Comparison of ENCODE assay signal across 19 cellular contexts in the genomic region with DNA sequence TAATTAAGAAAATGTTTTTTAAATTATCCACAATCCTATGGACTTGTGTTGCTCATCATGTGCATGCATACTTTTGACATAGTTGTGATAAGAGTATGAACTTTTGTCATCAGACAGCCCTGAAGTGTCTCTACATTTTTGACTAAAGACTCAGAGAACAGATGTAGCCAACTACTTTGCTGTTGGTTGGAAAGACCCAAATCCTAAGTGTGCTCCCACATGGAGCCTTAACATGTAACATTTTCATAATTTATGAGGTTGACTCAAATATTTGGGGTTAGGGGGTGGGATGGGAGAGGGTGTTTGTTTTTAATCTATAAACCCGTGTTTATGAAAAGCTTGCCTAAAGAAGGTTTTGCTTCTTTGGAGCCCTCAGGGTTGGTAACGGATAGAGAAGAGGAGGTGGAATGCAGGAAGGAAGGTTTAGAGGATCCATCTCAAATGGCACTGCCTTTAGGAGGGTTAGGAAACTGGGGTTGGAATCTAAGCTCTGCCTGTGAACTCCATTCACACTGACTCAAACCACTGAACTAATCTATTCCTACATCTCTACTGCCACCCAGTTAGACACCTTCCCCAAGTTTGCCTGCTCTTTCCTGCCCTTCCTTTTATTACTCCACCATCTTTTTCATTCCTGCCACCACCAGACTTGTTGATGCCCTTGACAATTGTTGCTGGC. TPM values are rescaled to one million over a fixed set of nuclear protein-coding genes. Genes with fewer than 3 reads are reported as not detected.
A peak's percentile ranks its signal among the peaks of the same experiment; 100 is the strongest.
DNase-seq lines count a peak whose midpoint lies in the region; ATAC-seq and TF ChIP-seq lines count a peak whose summit lies in the region.
"Had no signal": no experiment of that assay in that cellular context is flagged by ENCODE, and none has a peak within 500 bp of the region (broad histone marks: within the 10 kb centered on the region; RNA-seq: fewer than 3 reads in every experiment).

No MANE protein-coding gene starts in this region.

- intact Hi-C loops in lower lobe of right lung (cut with DNase I) = no loop called here

- DNase-seq in AG10803 (ENCODE audit: low read depth) (peak; percentile 92), M059J (ENCODE audit: low read depth) (peak; percentile 31), fibroblast of villous mesenchyme (ENCODE audit: low read depth) (peak; percentile 36), lower lobe of right lung (no peak), NCI-H446 treated with DMSO at 0.1 percent for 48 hours (lab: John Stamatoyannopoulos, UW) (no peak)
- no peak for DNase-seq in activated CD4-positive, alpha-beta memory T cell treated with anti-CD3 and anti-CD28 coated beads, Interleukin-2, amount 10 ng/mL, durations not matched to agents 7 days and 5 days
- DNase-seq: CD8-positive, alpha-beta memory T cell; glutamatergic neuron; KBM-7; mammary epithelial cell; naive thymus-derived CD8-positive, alpha-beta T cell; NCI-H1048; NCI-H2029 treated with DMSO at 0.1 percent for 48 hours; NCI-H526; SIG-M5; stimulated activated naive CD4-positive, alpha-beta T cell had no signal

- TF ChIP-seq CTCF in AG10803 (conservative IDR thresholded peaks at IDR 0.05; ENCODE audit: low read length) (0 out of 2 replicates have a peak, but pooled peaks have one; percentile 1), fibroblast of villous mesenchyme (IDR thresholded peaks at IDR 0.05; ENCODE audit: insufficient read depth, low read depth, low read length) (no peak), lower lobe of right lung (IDR thresholded peaks at IDR 0.05) (no peak)

- no peak overlapping the region for H3K27ac Mint-ChIP-seq in activated CD4-positive, alpha-beta memory T cell treated with anti-CD3 and anti-CD28 coated beads, Interleukin-2, amount 10 ng/mL, durations not matched to agents 7 days and 5 days
- H3K27ac Mint-ChIP-seq: activated T-helper 2 cell treated with anti-CD3 and anti-CD28 coated beads, Interferon-gamma antibody, Interleukin-2, Interleukin-4, amounts not matched to agents 10 μg/mL and 5 μg/mL and 100 μg/mL, durations not matched to agents 14 hours and 24 hours and 36 hours; CD8-positive, alpha-beta memory T cell; naive thymus-derived CD8-positive, alpha-beta T cell had no signal

- H3K27me3 ChIP-seq in rectal smooth muscle tissue (ENCODE audit: control insufficient read depth, insufficient read depth, low read length) (no peaks in the 10 kb centered on the region), lower lobe of right lung (ENCODE audit: low read depth) (peaks cover 18% of the 10 kb centered on the region)

- peaks cover 54% of the 10 kb centered on the region for H3K27me3 Mint-ChIP-seq in activated CD4-positive, alpha-beta memory T cell treated with anti-CD3 and anti-CD28 coated beads, Interleukin-2, amount 10 ng/mL, durations not matched to agents 7 days and 5 days

- H3K36me3 ChIP-seq in rectal smooth muscle tissue (ENCODE audit: control insufficient read depth, insufficient read depth, low read length) (no peaks in the 10 kb centered on the region), lower lobe of right lung (no peaks in the 10 kb centered on the region)

- H3K4me3 Mint-ChIP-seq in activated CD4-positive, alpha-beta memory T cell treated with anti-CD3 and anti-CD28 coated beads, Interleukin-2, amount 10 ng/mL, durations not matched to agents 7 days and 5 days = no peak overlapping the region
- H3K4me3 Mint-ChIP-seq: CD8-positive, alpha-beta memory T cell had no signal

- H3K9me3 ChIP-seq in lower lobe of right lung = no peaks in the 10 kb centered on the region

- H3K27ac ChIP-seq in rectal smooth muscle tissue (ENCODE audit: low read depth, low read length) (peak overlapping the region; percentile 2), lower lobe of right lung (no peak overlapping the region)

- no peak overlapping the region for H3K9ac ChIP-seq in rectal smooth muscle tissue (ENCODE audit: low read length)

- no peaks in the 10 kb centered on the region for H3K9me3 Mint-ChIP-seq in activated CD4-positive, alpha-beta memory T cell treated with anti-CD3 and anti-CD28 coated beads, Interleukin-2, amount 10 ng/mL, durations not matched to agents 7 days and 5 days
- H3K9me3 Mint-ChIP-seq: activated T-helper 2 cell treated with anti-CD3 and anti-CD28 coated beads, Interferon-gamma antibody, Interleukin-2, Interleukin-4, amounts not matched to agents 10 μg/mL and 5 μg/mL and 100 μg/mL, durations not matched to agents 14 hours and 24 hours and 36 hours; naive thymus-derived CD8-positive, alpha-beta T cell had no signal

- H3K4me1 Mint-ChIP-seq in activated CD4-positive, alpha-beta memory T cell treated with anti-CD3 and anti-CD28 coated beads, Interleukin-2, amount 10 ng/mL, durations not matched to agents 7 days and 5 days = peaks cover 11% of the 10 kb centered on the region

- H3K4me3 ChIP-seq in AG10803 (ENCODE audit: low read length) = peak overlapping the region; percentile 0; the same call in 1 of the 2 replicates
- H3K4me3 ChIP-seq in fibroblast of villous mesenchyme (ENCODE audit: low read depth, low read length) = no peak overlapping the region
- H3K4me3 ChIP-seq in rectal smooth muscle tissue (ENCODE audit: low read length) = no peak overlapping the region
- no peak overlapping the region for H3K4me3 ChIP-seq in lower lobe of right lung

- CTCF ChIA-PET in activated CD4-positive, alpha-beta memory T cell treated with anti-CD3 and anti-CD28 coated beads, Interleukin-2, amount 10 ng/mL, durations not matched to agents 7 days and 5 days (lab: Charles Lee) = no interaction called here

- H3K36me3 Mint-ChIP-seq in activated CD4-positive, alpha-beta memory T cell treated with anti-CD3 and anti-CD28 coated beads, Interleukin-2, amount 10 ng/mL, durations not matched to agents 7 days and 5 days (ENCODE audit: low read depth) = peaks cover 6% of the 10 kb centered on the region
- H3K36me3 Mint-ChIP-seq: naive thymus-derived CD8-positive, alpha-beta T cell had no signal

- H3K4me1 ChIP-seq in rectal smooth muscle tissue (ENCODE audit: control insufficient read depth, insufficient read depth, low read length) = peaks cover 12% of the 10 kb centered on the region
- H3K4me1 ChIP-seq in lower lobe of right lung = peaks cover 5% of the 10 kb centered on the region

- POLR2A ChIA-PET in activated CD4-positive, alpha-beta memory T cell treated with anti-CD3 and anti-CD28 coated beads, Interleukin-2, amount 10 ng/mL, durations not matched to agents 7 days and 5 days (lab: Charles Lee) = no interaction called here

- ATAC-seq in GM21529 (IDR thresholded peaks at IDR 0.05; ENCODE audit: unreplicated experiment) (no peak), lower lobe of right lung (no peak)
- ATAC-seq: naive thymus-derived CD8-positive, alpha-beta T cell had no signal

RNA-seq across cellular contexts. Expression of gene BOC, which starts 3.7 kb away (rescaled TPM):
- total RNA-seq in M059J (2014; rRNA removed; shearing (Covaris generic)) = 5.0 and 12.5 TPM in 2 replicates
- total RNA-seq in fibroblast of villous mesenchyme (10.6 and 14.2 TPM in 2 replicates), lower lobe of right lung (10.1 TPM)
- not detected for total RNA-seq in activated CD4-positive, alpha-beta memory T cell treated with anti-CD3 and anti-CD28 coated beads, Interleukin-2, amount 10 ng/mL, durations not matched to agents 7 days and 5 days
- total RNA-seq: CD8-positive, alpha-beta memory T cell; naive thymus-derived CD8-positive, alpha-beta T cell had no signal

Comparison
In these comparisons a context has a peak if more than half of its experiments do, and no peak if none do; other contexts are left out.
1. DNase-seq: peak in AG10803 (single experiment), M059J (single experiment) and fibroblast of villous mesenchyme (single experiment); none in lower lobe of right lung (single experiment), activated CD4-positive, alpha-beta memory T cell treated with anti-CD3 and anti-CD28 coated beads, Interleukin-2, amount 10 ng/mL, durations not matched to agents 7 days and 5 days (single experiment) and NCI-H446 treated with DMSO at 0.1 percent for 48 hours (single experiment).